ENCODE assay signal across 8 cellular contexts in genomic region chr10:121927841-121928527, GRCh38. TPM values are rescaled to one million over a fixed set of nuclear protein-coding genes. Genes with fewer than 3 reads are reported as not detected.
DNase-seq lines count a peak whose midpoint lies in the region; ATAC-seq and TF ChIP-seq lines count a peak whose summit lies in the region.

ATE1 (minus strand) TSS chr10:121928031; CDS start chr10:121927949, 82 bp downstream.

- H3K4me1 ChIP-seq in right atrium auricular region: peaks cover 0 to 13% of the 10 kb centered on the region in 2 donors
- H3K4me1 ChIP-seq in psoas muscle: peaks cover 19% of the 10 kb centered on the region
- H3K4me1 ChIP-seq in urinary bladder (ENCODE audit: insufficient read depth): no peaks in the 10 kb centered on the region

- 0 to 1% (median 0%) methylated on average over 58 to 87 of the region's 87 CpGs for WGBS in psoas muscle, 3 donors
- under 1% methylated on average over 87 of the region's 87 CpGs for WGBS in urinary bladder

- H3K36me3 ChIP-seq in right atrium auricular region (peaks cover 8% of the 10 kb centered on the region), psoas muscle (ENCODE audit: insufficient read depth in 1 of 2, low read depth in 1 of 2) (peaks cover 0 to 10% of the 10 kb centered on the region in 2 donors), urinary bladder (ENCODE audit: insufficient read depth) (no peaks in the 10 kb centered on the region)

- H3K4me3 ChIP-seq in right atrium auricular region (peak within 1 kb of the TSS; percentile 92 to 97), psoas muscle (peak within 1 kb of the TSS; percentile 85), urinary bladder (ENCODE audit: low read depth, low read length) (peak within 1 kb of the TSS; percentile 88)

- H3K9me3 ChIP-seq in right atrium auricular region: no peaks in the 10 kb centered on the region
- no peaks in the 10 kb centered on the region for H3K9me3 ChIP-seq in psoas muscle

- intact Hi-C loops in T-helper 2 cell treated with Interferon-gamma antibody and Interleukin-4, amounts not matched to agents 100 ng/mL and 5 ng/mL, for 36 hours (cut with micrococcal nuclease): loop anchor here (1.0 to 5.0 kb wide), 3 partner anchors 46 to 1079 kb away; partner anchors contain the start of genes ACADSB, IKZF5 and PLEKHA1
- intact Hi-C loops in psoas muscle (cut with DNase I): loop anchor here (2.0 to 10.0 kb wide), 4 partner anchors 44 to 185 kb away; partner anchors contain the start of gene NSMCE4A (in 1 of the 2)

- DNase-seq in NCI-H146 treated with DMSO at 0.1 percent for 48 hours (lab: John Stamatoyannopoulos, UW; ENCODE audit: unreplicated experiment) (peak; percentile 92), anterior cingulate cortex (lab: John Stamatoyannopoulos, UW) (peak; percentile 38 to 93 (median 84)), right atrium auricular region (ENCODE audit: low spot score) (peak; percentile 87), psoas muscle (peak; percentile 91 to 94)

- H3K27ac ChIP-seq in right atrium auricular region: peak within 1 kb of the TSS; percentile 97 to 99
- H3K27ac ChIP-seq in psoas muscle: peak within 1 kb of the TSS; percentile 99
- H3K27ac ChIP-seq in urinary bladder (ENCODE audit: low read depth): peak within 1 kb of the TSS; percentile 99

- no peaks in the 10 kb centered on the region for H3K27me3 ChIP-seq in right atrium auricular region
- no peaks in the 10 kb centered on the region for H3K27me3 ChIP-seq in psoas muscle (ENCODE audit: insufficient read depth in 3 of 3, low read length in 2 of 3)

- TF ChIP-seq CTCF in right atrium auricular region (IDR thresholded peaks at IDR 0.05) (no peak), psoas muscle (IDR thresholded peaks at IDR 0.05) (peak; percentile 8)

- ATAC-seq in GM18498 (IDR thresholded peaks at IDR 0.05; ENCODE audit: unreplicated experiment) (peak; percentile 91), HG02870 (IDR thresholded peaks at IDR 0.05; ENCODE audit: unreplicated experiment) (peak; percentile 73), psoas muscle (peak; percentile 94 to 97 (median 96))

RNA-seq across cellular contexts. Expression of gene ATE1, which starts in this region (rescaled TPM):
- 25.3 and 25.8 TPM in 2 replicates for total RNA-seq in T-helper 2 cell treated with Interferon-gamma antibody and Interleukin-4, amounts not matched to agents 100 ng/mL and 5 ng/mL, for 36 hours
- total RNA-seq in right atrium auricular region (10 to 100 TPM; 31.0 to 62.0 TPM), psoas muscle (10 to 100 TPM; 28.4 to 36.9 (median 31.4) TPM), urinary bladder (62.7 TPM)
- polyA plus RNA-seq in psoas muscle (10 to 100 TPM; 11.6 to 25.1 (median 15.7) TPM), urinary bladder (17.7 TPM)

Comparison
In these comparisons a context has a peak if more than half of its experiments do, and no peak if none do; other contexts are left out.
1. Peak in every context shown above with its lines: DNase-seq, ATAC-seq, H3K4me3 ChIP-seq and H3K27ac ChIP-seq.